In genomic region chr14:104864267-104865068, GRCh38 we compare ENCODE assay signal across 1 cellular context.
A peak's percentile ranks its signal among the peaks of the same experiment; 100 is the strongest.
TF ChIP-seq lines count a peak whose summit lies in the region.

No MANE protein-coding gene starts in this region.

TF ChIP-seq in HepG2, 621 proteins besides CTCF, POLR2A, EP300 and RAD21 (continued from another document and continues in another):
- TF ChIP-seq ATF3 (CRISPR knock-in tag; IDR thresholded peaks at IDR 0.05) (no peak; the same call in 1 of the 2 replicates), BHLHE40 (IDR thresholded peaks at IDR 0.05; ENCODE audit: low read length) (no peak; the same call in 1 of the 2 replicates), ZNF337 (CRISPR knock-in tag; IDR thresholded peaks at IDR 0.05; ENCODE audit: borderline replicate concordance, low read depth) (no peak), SP4 (CRISPR knock-in tag; IDR thresholded peaks at IDR 0.05) (no peak), PLRG1 (conservative IDR thresholded peaks at IDR 0.05) (no peak), EHMT2 (IDR thresholded peaks at IDR 0.05; ENCODE audit: borderline replicate concordance, low read depth, low read length) (no peak), TIGD3 (CRISPR knock-in tag; IDR thresholded peaks at IDR 0.05; ENCODE audit: borderline replicate concordance) (no peak), ZKSCAN5 (CRISPR knock-in tag; IDR thresholded peaks at IDR 0.05) (0 out of 2 replicates have a peak, but pooled peaks have one; percentile 41), ZFY (CRISPR knock-in tag; IDR thresholded peaks at IDR 0.05) (peak; percentile 34; the same call in 1 of the 2 replicates), NONO (IDR thresholded peaks at IDR 0.05) (no peak), NONO (CRISPR knock-in tag; conservative IDR thresholded peaks at IDR 0.05) (0 out of 2 replicates have a peak, but pooled peaks have one; percentile 23), MEIS2 (CRISPR knock-in tag; IDR thresholded peaks at IDR 0.05) (peak; percentile 28; the same call in 1 of the 2 replicates), ZNF3 (CRISPR knock-in tag; IDR thresholded peaks at IDR 0.05) (no peak), SOX5 (CRISPR knock-in tag; IDR thresholded peaks at IDR 0.05; ENCODE audit: borderline replicate concordance) (no peak), ZNF672 (CRISPR knock-in tag; IDR thresholded peaks at IDR 0.05) (no peak), DMAP1 (CRISPR knock-in tag; IDR thresholded peaks at IDR 0.05) (peak; percentile 75), POLR2AphosphoS2 (IDR thresholded peaks at IDR 0.05; ENCODE audit: low read depth, low read length) (no peak), MXD1 (CRISPR knock-in tag; IDR thresholded peaks at IDR 0.05) (peak; percentile 52; the same call in 1 of the 2 replicates), SRY (CRISPR knock-in tag; IDR thresholded peaks at IDR 0.05) (0 out of 2 replicates have a peak, but pooled peaks have one; percentile 23), ZNF605 (CRISPR knock-in tag; IDR thresholded peaks at IDR 0.05) (peak; percentile 73), ZFX (CRISPR knock-in tag; IDR thresholded peaks at IDR 0.05; ENCODE audit: low read depth) (peak; percentile 75), CHD2 (IDR thresholded peaks at IDR 0.05; ENCODE audit: low read depth, low read length) (0 out of 2 replicates have a peak, but pooled peaks have one; percentile 47), SMAD3 (CRISPR knock-in tag; IDR thresholded peaks at IDR 0.05) (no peak), SALL2 (CRISPR knock-in tag; IDR thresholded peaks at IDR 0.05) (no peak), ZNF160 (CRISPR knock-in tag; IDR thresholded peaks at IDR 0.05) (0 out of 2 replicates have a peak, but pooled peaks have one; percentile 5), SNRNP70 (IDR thresholded peaks at IDR 0.05; ENCODE audit: low read depth, low read length) (no peak), ZNF878 (CRISPR knock-in tag; IDR thresholded peaks at IDR 0.05) (no peak), RFXANK (CRISPR knock-in tag; IDR thresholded peaks at IDR 0.05) (0 out of 2 replicates have a peak, but pooled peaks have one; percentile 20), ZNF501 (CRISPR knock-in tag; IDR thresholded peaks at IDR 0.05) (peak; percentile 61), ZNF639 (CRISPR knock-in tag; conservative IDR thresholded peaks at IDR 0.05) (peak; percentile 98), U2AF2 (IDR thresholded peaks at IDR 0.05; ENCODE audit: low read depth, low read length) (no peak), EED (CRISPR knock-in tag; IDR thresholded peaks at IDR 0.05) (no peak), MXI1 (IDR thresholded peaks at IDR 0.05; ENCODE audit: borderline replicate concordance, low read depth, low read length) (peak; percentile 35; the same call in 1 of the 3 replicates), NFKB2 (CRISPR knock-in tag; IDR thresholded peaks at IDR 0.05; ENCODE audit: borderline replicate concordance) (no peak), CHD4 (IDR thresholded peaks at IDR 0.05; ENCODE audit: borderline replicate concordance, low read length) (no peak), ZNF841 (CRISPR knock-in tag; IDR thresholded peaks at IDR 0.05; ENCODE audit: borderline replicate concordance) (no peak), MXD3 (CRISPR knock-in tag; IDR thresholded peaks at IDR 0.05) (peak; percentile 57; the same call in 1 of the 2 replicates), SKIL (CRISPR knock-in tag; IDR thresholded peaks at IDR 0.05; ENCODE audit: borderline replicate concordance) (0 out of 2 replicates have a peak, but pooled peaks have one; percentile 11), ZNF326 (CRISPR knock-in tag; IDR thresholded peaks at IDR 0.05; ENCODE audit: borderline replicate concordance) (no peak), ZBTB4 (CRISPR knock-in tag; IDR thresholded peaks at IDR 0.05; ENCODE audit: borderline replicate concordance) (peak; percentile 62; the same call in 1 of the 2 replicates), SETDB1 (CRISPR knock-in tag; IDR thresholded peaks at IDR 0.05; ENCODE audit: borderline replicate concordance) (no peak), KLF6 (CRISPR knock-in tag; IDR thresholded peaks at IDR 0.05) (no peak), STAT6 (CRISPR knock-in tag; IDR thresholded peaks at IDR 0.05; ENCODE audit: borderline replicate concordance) (no peak), SATB2 (CRISPR knock-in tag; IDR thresholded peaks at IDR 0.05) (no peak), FOXP4 (CRISPR knock-in tag; IDR thresholded peaks at IDR 0.05) (no peak), SAP130 (CRISPR knock-in tag; IDR thresholded peaks at IDR 0.05; ENCODE audit: low read depth) (peak; percentile 49), ZNF720 (CRISPR knock-in tag; IDR thresholded peaks at IDR 0.05) (no peak), ZNF660 (CRISPR knock-in tag; IDR thresholded peaks at IDR 0.05; ENCODE audit: borderline replicate concordance, low read depth) (no peak), ZNF383 (CRISPR knock-in tag; IDR thresholded peaks at IDR 0.05; ENCODE audit: borderline replicate concordance) (peak; percentile 99), NFE2 (CRISPR knock-in tag; IDR thresholded peaks at IDR 0.05) (no peak), HOXA3 (CRISPR knock-in tag; IDR thresholded peaks at IDR 0.05) (peak; percentile 54; the same call in 1 of the 2 replicates), KLF12 (CRISPR knock-in tag; IDR thresholded peaks at IDR 0.05; ENCODE audit: borderline replicate concordance) (peak; percentile 82; the same call in 1 of the 2 replicates), USF2 (IDR thresholded peaks at IDR 0.05; ENCODE audit: low read depth, low read length) (no peak), USF2 (CRISPR knock-in tag; IDR thresholded peaks at IDR 0.05; ENCODE audit: borderline replicate concordance) (no peak)
